Comparison of ENCODE assay signal across 8 cellular contexts in the genomic region with DNA sequence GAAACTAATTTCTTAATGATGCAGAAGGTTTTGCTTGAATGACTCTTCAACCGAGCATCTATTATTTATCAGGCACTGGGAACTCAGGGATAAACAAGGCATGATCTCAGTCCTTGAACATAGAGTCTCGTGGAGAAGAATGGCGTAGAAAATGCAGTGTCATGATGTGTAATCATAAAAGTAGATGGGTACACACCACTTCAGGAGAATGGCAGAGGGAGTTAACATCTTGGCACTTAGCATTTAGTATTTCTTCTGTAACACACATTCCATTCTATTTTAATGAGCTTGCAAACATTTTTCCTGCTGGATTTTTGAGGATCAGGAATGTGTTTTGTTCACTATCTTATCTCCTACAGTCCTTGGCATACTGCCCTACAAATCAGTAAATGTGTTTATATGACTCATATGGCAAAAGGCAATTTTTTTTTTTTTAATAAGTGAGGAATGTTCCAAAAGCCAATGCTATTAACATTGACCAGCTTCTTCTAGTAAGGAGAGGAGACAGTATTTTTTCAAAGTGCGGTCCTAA. TPM values are rescaled to one million over a fixed set of nuclear protein-coding genes. Genes with fewer than 3 reads are reported as not detected.
A peak's percentile ranks its signal among the peaks of the same experiment; 100 is the strongest.
DNase-seq lines count a peak whose midpoint lies in the region; ATAC-seq and TF ChIP-seq lines count a peak whose summit lies in the region.

No MANE protein-coding gene starts in this region.

- H2AFZ ChIP-seq in parathyroid adenoma = peak overlapping the region; percentile 45

- peaks cover 4% of the 10 kb centered on the region for H3K36me3 Mint-ChIP-seq in activated CD8-positive, alpha-beta T cell treated with anti-CD3 and anti-CD28 coated beads for 36 hours (ENCODE audit: low read depth)
- peaks cover 4% of the 10 kb centered on the region for H3K36me3 Mint-ChIP-seq in activated CD8-positive, alpha-beta T cell treated with anti-CD3 and anti-CD28 coated beads, Interleukin-2, amount 10 ng/mL, durations not matched to agents 7 days and 5 days (ENCODE audit: low read depth)

- CTCF ChIA-PET in activated CD8-positive, alpha-beta T cell treated with anti-CD3 and anti-CD28 coated beads for 36 hours (lab: Charles Lee) = interaction anchor here (0.7 to 5.1 kb wide), 3 partner anchors 8 to 139 kb away, joined by 3 to 59 read pairs (median 4); no protein-coding TSS in a partner anchor
- CTCF ChIA-PET in activated CD8-positive, alpha-beta T cell treated with anti-CD3 and anti-CD28 coated beads, Interleukin-2, amount 10 ng/mL, durations not matched to agents 7 days and 5 days (lab: Charles Lee) = interaction anchor here (0.9 to 5.3 kb wide), 6 partner anchors 12 to 139 kb away, joined by 3 to 42 read pairs (median 6); a partner anchor contains a TSS

- no peak for DNase-seq in activated CD8-positive, alpha-beta T cell treated with anti-CD3 and anti-CD28 coated beads for 36 hours
- no peak for DNase-seq in activated CD8-positive, alpha-beta T cell treated with anti-CD3 and anti-CD28 coated beads, Interleukin-2, amount 10 ng/mL, durations not matched to agents 7 days and 5 days
- peak; percentile 58 for DNase-seq in SHP77 (lab: John Stamatoyannopoulos, UW)
- peak; percentile 81 for DNase-seq in epithelial cell of prostate (ENCODE audit: low read depth, low spot score)
- no peak for DNase-seq in NCI-H2081 treated with DMSO at 0.1 percent for 48 hours (lab: John Stamatoyannopoulos, UW)
- no peak for DNase-seq in activated CD8-positive, alpha-beta memory T cell treated with anti-CD3 and anti-CD28 coated beads for 24 hours

- POLR2A ChIA-PET in activated CD8-positive, alpha-beta T cell treated with anti-CD3 and anti-CD28 coated beads for 36 hours (lab: Charles Lee) = interaction anchor here (0.6 to 9.3 kb wide), 6 partner anchors 14 to 83 kb away, joined by 3 to 118 read pairs (median 4); a partner anchor contains a TSS
- POLR2A ChIA-PET in activated CD8-positive, alpha-beta T cell treated with anti-CD3 and anti-CD28 coated beads, Interleukin-2, amount 10 ng/mL, durations not matched to agents 7 days and 5 days (lab: Charles Lee) = interaction anchor here (1.5 kb wide), 1 partner anchor 69 kb away, joined by 4 read pairs; no protein-coding TSS in a partner anchor

- peak overlapping the region; percentile 39 for H3K4me2 ChIP-seq in parathyroid adenoma (ENCODE audit: low read length)

- H3K27ac ChIP-seq in epithelial cell of prostate = peak overlapping the region; percentile 99
- H3K27ac ChIP-seq in parathyroid adenoma = peak overlapping the region; percentile 84

- H3K4me1 ChIP-seq in parathyroid adenoma = peaks cover 22% of the 10 kb centered on the region

- H3K4me3 ChIP-seq in parathyroid adenoma (ENCODE audit: low read depth, low read length) = no peak overlapping the region

- H3K9ac ChIP-seq in parathyroid adenoma = no peak overlapping the region

- H3K27me3 Mint-ChIP-seq in activated CD8-positive, alpha-beta T cell treated with anti-CD3 and anti-CD28 coated beads for 36 hours = peaks cover 10% of the 10 kb centered on the region
- peaks cover 23% of the 10 kb centered on the region for H3K27me3 Mint-ChIP-seq in activated CD8-positive, alpha-beta T cell treated with anti-CD3 and anti-CD28 coated beads, Interleukin-2, amount 10 ng/mL, durations not matched to agents 7 days and 5 days (ENCODE audit: low read depth)

- H3K79me2 ChIP-seq in parathyroid adenoma = no peaks in the 10 kb centered on the region

- peak overlapping the region; percentile 65 for H3K27ac Mint-ChIP-seq in activated CD8-positive, alpha-beta T cell treated with anti-CD3 and anti-CD28 coated beads for 36 hours
- H3K27ac Mint-ChIP-seq in activated CD8-positive, alpha-beta T cell treated with anti-CD3 and anti-CD28 coated beads, Interleukin-2, amount 10 ng/mL, durations not matched to agents 7 days and 5 days = no peak overlapping the region

- no peaks in the 10 kb centered on the region for H3K36me3 ChIP-seq in parathyroid adenoma (ENCODE audit: control insufficient read depth, insufficient read depth, low read length)

- intact Hi-C loops in activated CD8-positive, alpha-beta T cell treated with anti-CD3 and anti-CD28 coated beads for 36 hours (cut with micrococcal nuclease) = loop anchor here (5.0 kb wide), 2 partner anchors 68 to 83 kb away; a partner anchor contains a TSS

- H3K27me3 ChIP-seq in parathyroid adenoma (ENCODE audit: control insufficient read depth, insufficient read depth, low read length) = no peaks in the 10 kb centered on the region

- no peak for ATAC-seq in activated CD8-positive, alpha-beta T cell treated with anti-CD3 and anti-CD28 coated beads for 36 hours
- no peak for ATAC-seq in activated CD8-positive, alpha-beta T cell treated with anti-CD3 and anti-CD28 coated beads, Interleukin-2, amount 10 ng/mL, durations not matched to agents 7 days and 5 days
- no peak for ATAC-seq in GM21367 (IDR thresholded peaks at IDR 0.05; ENCODE audit: unreplicated experiment)

- H3K9me3 Mint-ChIP-seq in activated CD8-positive, alpha-beta T cell treated with anti-CD3 and anti-CD28 coated beads for 36 hours = peaks cover 2% of the 10 kb centered on the region
- H3K9me3 Mint-ChIP-seq in activated CD8-positive, alpha-beta T cell treated with anti-CD3 and anti-CD28 coated beads, Interleukin-2, amount 10 ng/mL, durations not matched to agents 7 days and 5 days (ENCODE audit: insufficient read depth) = no peaks in the 10 kb centered on the region

- H3K9me3 ChIP-seq in parathyroid adenoma (ENCODE audit: control insufficient read depth, low read length) = no peaks in the 10 kb centered on the region

- H3K4me3 Mint-ChIP-seq in activated CD8-positive, alpha-beta T cell treated with anti-CD3 and anti-CD28 coated beads for 36 hours = no peak overlapping the region
- no peak overlapping the region for H3K4me3 Mint-ChIP-seq in activated CD8-positive, alpha-beta T cell treated with anti-CD3 and anti-CD28 coated beads, Interleukin-2, amount 10 ng/mL, durations not matched to agents 7 days and 5 days

- TF ChIP-seq CTCF in activated CD8-positive, alpha-beta T cell treated with anti-CD3 and anti-CD28 coated beads for 36 hours (IDR thresholded peaks at IDR 0.05) = no peak
- TF ChIP-seq CTCF in parathyroid adenoma (IDR thresholded peaks at IDR 0.05) = no peak

- H3K4me1 Mint-ChIP-seq in activated CD8-positive, alpha-beta T cell treated with anti-CD3 and anti-CD28 coated beads for 36 hours (ENCODE audit: low read depth) = peaks cover 41% of the 10 kb centered on the region
- H3K4me1 Mint-ChIP-seq in activated CD8-positive, alpha-beta T cell treated with anti-CD3 and anti-CD28 coated beads, Interleukin-2, amount 10 ng/mL, durations not matched to agents 7 days and 5 days (ENCODE audit: low read depth) = peaks cover 42% of the 10 kb centered on the region

RNA-seq across cellular contexts. Expression of a gene that starts 3.8 kb away (rescaled TPM):
- 10 to 100 TPM; 87.9 to 89.0 TPM for total RNA-seq in activated CD8-positive, alpha-beta T cell treated with anti-CD3 and anti-CD28 coated beads for 36 hours
- 10 to 100 TPM; 88.7 to 98.5 TPM for total RNA-seq in activated CD8-positive, alpha-beta T cell treated with anti-CD3 and anti-CD28 coated beads, Interleukin-2, amount 10 ng/mL, durations not matched to agents 7 days and 5 days

Comparison
In these comparisons a context has a peak if more than half of its experiments do, and no peak if none do; other contexts are left out.
1. DNase-seq: peak in SHP77 (2 of 2) and epithelial cell of prostate (single experiment); none in activated CD8-positive, alpha-beta T cell treated with anti-CD3 and anti-CD28 coated beads for 36 hours (single experiment), activated CD8-positive, alpha-beta T cell treated with anti-CD3 and anti-CD28 coated beads, Interleukin-2, amount 10 ng/mL, durations not matched to agents 7 days and 5 days (single experiment), NCI-H2081 treated with DMSO at 0.1 percent for 48 hours (single experiment) and activated CD8-positive, alpha-beta memory T cell treated with anti-CD3 and anti-CD28 coated beads for 24 hours (single experiment).